Comparison of ENCODE assay signal across 1 cellular context in the genomic region with DNA sequence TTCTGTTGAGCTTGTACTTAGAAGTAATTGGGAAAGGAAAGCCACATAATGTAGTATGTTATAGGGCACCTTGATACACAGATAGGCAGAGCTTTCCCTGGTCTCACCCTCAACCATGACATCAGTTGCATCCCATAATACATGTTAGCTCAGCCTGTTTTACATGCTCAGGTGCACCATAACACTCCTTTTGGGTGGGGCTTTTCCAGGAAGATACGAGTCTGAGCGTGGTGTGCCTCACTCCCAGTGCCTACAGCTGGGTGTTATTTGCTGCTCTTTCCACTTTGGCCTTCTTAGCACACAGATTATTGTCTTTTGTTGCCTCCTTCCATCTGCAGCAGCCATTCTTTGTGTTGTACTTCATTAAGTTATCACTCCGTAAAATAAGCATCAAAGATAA.
TF ChIP-seq lines count a peak whose summit lies in the region.

No MANE protein-coding gene starts in this region.

TF ChIP-seq in WTC11, 78 proteins besides CTCF, POLR2A, EP300 and RAD21 (continued from another document):
- TF ChIP-seq, protein P1, sequence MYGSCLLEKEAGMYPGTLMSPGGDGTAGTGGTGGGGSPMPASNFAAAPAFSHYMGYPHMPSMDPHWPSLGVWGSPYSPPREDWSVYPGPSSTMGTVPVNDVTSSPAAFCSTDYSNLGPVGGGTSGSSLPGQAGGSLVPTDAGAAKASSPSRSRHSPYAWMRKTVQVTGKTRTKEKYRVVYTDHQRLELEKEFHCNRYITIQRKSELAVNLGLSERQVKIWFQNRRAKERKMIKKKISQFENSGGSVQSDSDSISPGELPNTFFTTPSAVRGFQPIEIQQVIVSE (CRISPR knock-in tag; IDR thresholded peaks at IDR 0.05; ENCODE audit: borderline replicate concordance): no peak
- no peak for TF ChIP-seq CREB1 (CRISPR knock-in tag; IDR thresholded peaks at IDR 0.05)
- TF ChIP-seq TEAD1 (CRISPR knock-in tag; IDR thresholded peaks at IDR 0.05): no peak
- TF ChIP-seq, protein P2, sequence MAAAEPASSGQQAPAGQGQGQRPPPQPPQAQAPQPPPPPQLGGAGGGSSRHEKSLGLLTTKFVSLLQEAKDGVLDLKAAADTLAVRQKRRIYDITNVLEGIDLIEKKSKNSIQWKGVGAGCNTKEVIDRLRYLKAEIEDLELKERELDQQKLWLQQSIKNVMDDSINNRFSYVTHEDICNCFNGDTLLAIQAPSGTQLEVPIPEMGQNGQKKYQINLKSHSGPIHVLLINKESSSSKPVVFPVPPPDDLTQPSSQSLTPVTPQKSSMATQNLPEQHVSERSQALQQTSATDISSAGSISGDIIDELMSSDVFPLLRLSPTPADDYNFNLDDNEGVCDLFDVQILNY (CRISPR knock-in tag; IDR thresholded peaks at IDR 0.05): no peak
- TF ChIP-seq NR1H2 (CRISPR knock-in tag; IDR thresholded peaks at IDR 0.05): no peak
- TF ChIP-seq, protein P3, sequence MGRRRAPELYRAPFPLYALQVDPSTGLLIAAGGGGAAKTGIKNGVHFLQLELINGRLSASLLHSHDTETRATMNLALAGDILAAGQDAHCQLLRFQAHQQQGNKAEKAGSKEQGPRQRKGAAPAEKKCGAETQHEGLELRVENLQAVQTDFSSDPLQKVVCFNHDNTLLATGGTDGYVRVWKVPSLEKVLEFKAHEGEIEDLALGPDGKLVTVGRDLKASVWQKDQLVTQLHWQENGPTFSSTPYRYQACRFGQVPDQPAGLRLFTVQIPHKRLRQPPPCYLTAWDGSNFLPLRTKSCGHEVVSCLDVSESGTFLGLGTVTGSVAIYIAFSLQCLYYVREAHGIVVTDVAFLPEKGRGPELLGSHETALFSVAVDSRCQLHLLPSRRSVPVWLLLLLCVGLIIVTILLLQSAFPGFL (CRISPR knock-in tag; IDR thresholded peaks at IDR 0.05; ENCODE audit: borderline replicate concordance): no peak
- TF ChIP-seq KAT7 (CRISPR knock-in tag; IDR thresholded peaks at IDR 0.05; ENCODE audit: borderline replicate concordance): no peak
- no peak for TF ChIP-seq ZNF121 (CRISPR knock-in tag; IDR thresholded peaks at IDR 0.05)
- TF ChIP-seq, protein P4, sequence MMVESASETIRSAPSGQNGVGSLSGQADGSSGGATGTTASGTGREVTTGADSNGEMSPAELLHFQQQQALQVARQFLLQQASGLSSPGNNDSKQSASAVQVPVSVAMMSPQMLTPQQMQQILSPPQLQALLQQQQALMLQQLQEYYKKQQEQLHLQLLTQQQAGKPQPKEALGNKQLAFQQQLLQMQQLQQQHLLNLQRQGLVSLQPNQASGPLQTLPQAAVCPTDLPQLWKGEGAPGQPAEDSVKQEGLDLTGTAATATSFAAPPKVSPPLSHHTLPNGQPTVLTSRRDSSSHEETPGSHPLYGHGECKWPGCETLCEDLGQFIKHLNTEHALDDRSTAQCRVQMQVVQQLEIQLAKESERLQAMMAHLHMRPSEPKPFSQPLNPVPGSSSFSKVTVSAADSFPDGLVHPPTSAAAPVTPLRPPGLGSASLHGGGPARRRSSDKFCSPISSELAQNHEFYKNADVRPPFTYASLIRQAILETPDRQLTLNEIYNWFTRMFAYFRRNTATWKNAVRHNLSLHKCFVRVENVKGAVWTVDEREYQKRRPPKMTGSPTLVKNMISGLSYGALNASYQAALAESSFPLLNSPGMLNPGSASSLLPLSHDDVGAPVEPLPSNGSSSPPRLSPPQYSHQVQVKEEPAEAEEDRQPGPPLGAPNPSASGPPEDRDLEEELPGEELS (CRISPR knock-in tag; IDR thresholded peaks at IDR 0.05): no peak
